ENCODE assay signal across 8 cellular contexts in the genomic region with DNA sequence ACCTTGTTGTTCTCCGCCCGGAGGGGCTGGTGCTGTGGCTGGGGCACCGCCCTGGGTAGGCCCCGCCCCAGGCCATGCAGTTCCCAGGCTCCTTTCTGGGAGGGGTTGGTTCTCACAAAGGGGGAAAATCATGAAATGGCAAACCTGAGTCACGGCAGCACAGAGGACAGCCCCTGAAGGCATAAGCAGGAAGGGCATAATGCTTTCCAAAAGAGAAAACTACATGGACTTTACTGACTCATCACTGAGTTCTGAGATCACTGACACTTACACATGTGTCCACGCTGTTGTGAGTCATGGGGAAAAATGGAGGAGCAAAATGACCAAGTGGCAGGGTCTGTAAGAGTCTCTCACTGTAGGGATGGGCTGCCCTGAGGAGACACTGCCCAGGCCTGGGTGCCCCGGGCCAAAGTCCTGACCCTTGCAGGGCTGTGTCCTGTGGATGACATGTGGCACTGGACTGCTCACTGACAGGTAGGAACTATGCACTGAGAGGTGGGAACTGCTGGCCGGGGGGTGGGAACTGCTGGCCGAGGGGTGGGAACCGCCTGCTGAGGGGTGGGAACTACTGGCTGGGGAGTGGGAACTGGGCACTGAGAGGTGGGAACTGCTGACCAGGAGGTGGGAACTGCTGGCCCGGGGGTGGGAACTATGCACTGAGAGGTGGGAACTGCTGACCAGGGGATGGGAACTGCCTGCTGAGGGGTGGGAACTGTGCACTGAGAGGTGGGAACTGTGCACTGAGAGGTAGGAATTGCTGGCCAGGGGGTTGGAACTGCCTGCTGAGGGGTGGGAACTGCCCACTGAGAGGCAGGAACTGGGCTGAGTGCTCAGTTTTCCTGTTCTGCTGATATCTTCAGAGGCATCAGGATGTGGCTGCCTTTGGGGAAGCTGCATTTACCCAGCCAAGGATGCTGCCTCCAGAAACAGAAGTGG.
DNase-seq lines count a peak whose midpoint lies in the region; ATAC-seq and TF ChIP-seq lines count a peak whose summit lies in the region.
"Had no signal": no experiment of that assay in that cellular context is flagged by ENCODE, and none has a peak within 500 bp of the region (broad histone marks: within the 10 kb centered on the region; RNA-seq: fewer than 3 reads in every experiment).

No MANE protein-coding gene starts in this region.

- ATAC-seq in stimulated activated naive CD8-positive, alpha-beta T cell treated with anti-CD3 and anti-CD28 coated beads, Interleukin-15, Interleukin-2, amounts not matched to agents 100 U/mL and 50 U/mL, for 24 hours, result peak; percentile 86
- no peak for ATAC-seq in GM18868 (IDR thresholded peaks at IDR 0.05; ENCODE audit: unreplicated experiment)

- POLR2A ChIA-PET in HEK293 (lab: Yijun Ruan, JAX), result no interaction called here

- no peaks in the 10 kb centered on the region for H3K4me1 ChIP-seq in HEK293 (ENCODE audit: control insufficient read depth, insufficient read depth, low read length)
- H3K4me1 ChIP-seq: colonic mucosa had no signal

- H3K27ac ChIP-seq in HEK293 (ENCODE audit: extremely low read depth, low read depth, low read length), result no peak overlapping the region
- H3K27ac ChIP-seq: colonic mucosa had no signal

- no peak overlapping the region for H3K4me3 ChIP-seq in HEK293 (ENCODE audit: low read depth, low read length)
- H3K4me3 ChIP-seq: colonic mucosa had no signal

- TF ChIP-seq CTCF in HEK293 (tag by site-specific recombination; IDR thresholded peaks at IDR 0.05), result no peak

- no peaks in the 10 kb centered on the region for H3K36me3 ChIP-seq in HEK293 (ENCODE audit: control insufficient read depth in 2 of 2, insufficient read depth in 1 of 2, low read length in 2 of 2)
- H3K36me3 ChIP-seq: colonic mucosa had no signal

- CTCF ChIA-PET in HEK293 (lab: Yijun Ruan, JAX), result interaction anchor here (1.2 kb wide), 1 partner anchor 163 kb away, joined by 4 read pairs; no protein-coding TSS in a partner anchor

- no peaks in the 10 kb centered on the region for H3K9me3 ChIP-seq in HEK293 (ENCODE audit: control insufficient read depth, insufficient read depth, low read depth, low read length)
- H3K9me3 ChIP-seq: colonic mucosa had no signal

- DNase-seq in SW 1271 (lab: John Stamatoyannopoulos, UW), result peak; percentile 16 to 43
- DNase-seq in foreskin melanocyte, result peak; percentile 77
- peak; percentile 42 for DNase-seq in stimulated activated naive CD8-positive, alpha-beta T cell treated with anti-CD3 and anti-CD28 coated beads, Interleukin-15, Interleukin-2, amounts not matched to agents 100 U/mL and 50 U/mL, for 24 hours
- no peak for DNase-seq in NCI-H128 (lab: John Stamatoyannopoulos, UW; ENCODE audit: unreplicated experiment)
- DNase-seq in activated CD4-positive, CD25-positive, alpha-beta regulatory T cell treated with anti-CD3 and anti-CD28 coated beads, Interleukin-2, amount 50 U/mL, for 72 hours, result no peak
- DNase-seq: colonic mucosa had no signal

TF ChIP-seq in HEK293, 187 proteins besides CTCF, POLR2A, EP300 and RAD21:
- TF ChIP-seq ZNF768 (tag by site-specific recombination; IDR thresholded peaks at IDR 0.05), result no peak
- TF ChIP-seq ZNF549 (tag by site-specific recombination; IDR thresholded peaks at IDR 0.05), result no peak
- TF ChIP-seq ZNF76 (tag by site-specific recombination; IDR thresholded peaks at IDR 0.05; ENCODE audit: borderline replicate concordance, low read depth), result no peak
- TF ChIP-seq MEIS1 (CRISPR knock-in tag; IDR thresholded peaks at IDR 0.05; ENCODE audit: borderline replicate concordance), result no peak
- TF ChIP-seq IKZF3 (tag by site-specific recombination; IDR thresholded peaks at IDR 0.05), result no peak
- TF ChIP-seq, protein P1, sequence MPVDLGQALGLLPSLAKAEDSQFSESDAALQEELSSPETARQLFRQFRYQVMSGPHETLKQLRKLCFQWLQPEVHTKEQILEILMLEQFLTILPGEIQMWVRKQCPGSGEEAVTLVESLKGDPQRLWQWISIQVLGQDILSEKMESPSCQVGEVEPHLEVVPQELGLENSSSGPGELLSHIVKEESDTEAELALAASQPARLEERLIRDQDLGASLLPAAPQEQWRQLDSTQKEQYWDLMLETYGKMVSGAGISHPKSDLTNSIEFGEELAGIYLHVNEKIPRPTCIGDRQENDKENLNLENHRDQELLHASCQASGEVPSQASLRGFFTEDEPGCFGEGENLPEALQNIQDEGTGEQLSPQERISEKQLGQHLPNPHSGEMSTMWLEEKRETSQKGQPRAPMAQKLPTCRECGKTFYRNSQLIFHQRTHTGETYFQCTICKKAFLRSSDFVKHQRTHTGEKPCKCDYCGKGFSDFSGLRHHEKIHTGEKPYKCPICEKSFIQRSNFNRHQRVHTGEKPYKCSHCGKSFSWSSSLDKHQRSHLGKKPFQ (tag by site-specific recombination; IDR thresholded peaks at IDR 0.05), result peak; percentile 95
- TF ChIP-seq, protein P2, sequence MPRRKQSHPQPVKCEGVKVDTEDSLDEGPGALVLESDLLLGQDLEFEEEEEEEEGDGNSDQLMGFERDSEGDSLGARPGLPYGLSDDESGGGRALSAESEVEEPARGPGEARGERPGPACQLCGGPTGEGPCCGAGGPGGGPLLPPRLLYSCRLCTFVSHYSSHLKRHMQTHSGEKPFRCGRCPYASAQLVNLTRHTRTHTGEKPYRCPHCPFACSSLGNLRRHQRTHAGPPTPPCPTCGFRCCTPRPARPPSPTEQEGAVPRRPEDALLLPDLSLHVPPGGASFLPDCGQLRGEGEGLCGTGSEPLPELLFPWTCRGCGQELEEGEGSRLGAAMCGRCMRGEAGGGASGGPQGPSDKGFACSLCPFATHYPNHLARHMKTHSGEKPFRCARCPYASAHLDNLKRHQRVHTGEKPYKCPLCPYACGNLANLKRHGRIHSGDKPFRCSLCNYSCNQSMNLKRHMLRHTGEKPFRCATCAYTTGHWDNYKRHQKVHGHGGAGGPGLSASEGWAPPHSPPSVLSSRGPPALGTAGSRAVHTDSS (tag by site-specific recombination; IDR thresholded peaks at IDR 0.05), result no peak
- no peak for TF ChIP-seq ZNF324 (tag by site-specific recombination; IDR thresholded peaks at IDR 0.05)

Comparison
In these comparisons a context has a peak if more than half of its experiments do, and no peak if none do; other contexts are left out.
1. DNase-seq: peak in SW 1271 (2 of 2), foreskin melanocyte (single experiment) and stimulated activated naive CD8-positive, alpha-beta T cell treated with anti-CD3 and anti-CD28 coated beads, Interleukin-15, Interleukin-2, amounts not matched to agents 100 U/mL and 50 U/mL, for 24 hours (single experiment); none in NCI-H128 (single experiment) and activated CD4-positive, CD25-positive, alpha-beta regulatory T cell treated with anti-CD3 and anti-CD28 coated beads, Interleukin-2, amount 50 U/mL, for 72 hours (single experiment).